ENCODE assay signal across 8 cellular contexts in the genomic region with DNA sequence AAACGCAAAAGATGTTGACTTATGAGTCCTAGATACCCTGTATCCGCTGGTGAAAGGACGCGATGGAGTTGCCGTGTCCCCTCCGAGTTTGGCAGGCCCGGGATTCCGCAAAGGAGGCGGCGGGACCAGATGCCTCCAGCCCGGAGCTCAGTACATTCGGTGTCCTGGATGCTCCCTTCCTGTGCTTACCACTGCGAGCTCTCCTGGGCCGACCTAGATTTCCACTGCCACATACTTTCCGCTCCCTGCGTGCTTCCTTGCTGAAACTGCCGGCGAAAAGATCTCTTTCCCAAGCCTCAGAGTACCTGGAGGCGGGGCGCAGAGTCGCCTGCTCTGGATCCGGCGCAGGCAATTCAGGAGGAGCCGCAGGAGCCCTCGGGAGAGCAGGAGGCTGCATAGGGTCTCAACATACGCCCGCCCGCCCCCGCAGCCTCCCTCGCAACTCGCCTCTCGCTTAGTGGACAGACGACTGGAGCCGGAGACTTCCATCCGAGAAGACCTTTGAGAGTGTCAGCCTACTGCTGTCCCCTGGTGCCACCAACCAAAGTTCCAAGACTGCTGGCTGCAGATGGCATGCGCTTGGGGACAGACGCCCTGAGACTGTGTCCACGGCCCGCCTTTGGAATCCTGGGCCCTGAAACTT. TPM values are rescaled to one million over a fixed set of nuclear protein-coding genes. Genes with fewer than 3 reads are reported as not detected.
DNase-seq lines count a peak whose midpoint lies in the region; ATAC-seq and TF ChIP-seq lines count a peak whose summit lies in the region.

No MANE protein-coding gene starts in this region.

- WGBS in esophagus squamous epithelium, 2 donors = 10 to 18% methylated on average over 11 to 25 of the region's 39 CpGs

- TF ChIP-seq CTCF in CD14-positive monocyte (IDR thresholded peaks at IDR 0.05) = no peak
- no peak for TF ChIP-seq CTCF in esophagus squamous epithelium (IDR thresholded peaks at IDR 0.05)
- TF ChIP-seq CTCF in neural cell (IDR thresholded peaks at IDR 0.05; ENCODE audit: poor library complexity, severe bottlenecking) = no peak

- peaks cover 21 to 31% (median 28%) of the 10 kb centered on the region in 3 donors for H3K27me3 Mint-ChIP-seq in CD14-positive monocyte (ENCODE audit: low read depth in 3 of 3)

- no peak overlapping the region for H3K27ac Mint-ChIP-seq in CD14-positive monocyte

- DNase-seq in CD14-positive monocyte (ENCODE audit: low spot score) (no peak), NCI-H748 treated with DMSO at 0.1 percent for 48 hours (lab: John Stamatoyannopoulos, UW) (peak; percentile 39), esophagus squamous epithelium (lab: John Stamatoyannopoulos, UW) (no peak), cerebellar nuclear complex (lab: John Stamatoyannopoulos, UW) (no peak)
- DNase-seq in activated CD4-positive, CD25-positive, alpha-beta regulatory T cell (lab: John Stamatoyannopoulos, UW) = no peak
- no peak for DNase-seq in activated effector memory CD4-positive, alpha-beta T cell treated with anti-CD3 and anti-CD28 coated beads, Interleukin-2, amount 50 U/mL, for 16 hours

- no peaks in the 10 kb centered on the region for H3K79me2 ChIP-seq in neural cell (replicated peaks; ENCODE audit: insufficient read depth, low read length)

- no peaks in the 10 kb centered on the region for H3K9me3 ChIP-seq in esophagus squamous epithelium
- no peaks in the 10 kb centered on the region for H3K9me3 ChIP-seq in neural cell (ENCODE audit: low read length)

- no peak for TF ChIP-seq EP300 in neural cell (conservative IDR thresholded peaks at IDR 0.05; ENCODE audit: poor library complexity, severe bottlenecking)

- TF ChIP-seq POLR2A in esophagus squamous epithelium (IDR thresholded peaks at IDR 0.05) = no peak

- peaks cover 3 to 10% of the 10 kb centered on the region in 2 donors for H3K36me3 Mint-ChIP-seq in CD14-positive monocyte

- no peak overlapping the region for H3K4me2 ChIP-seq in neural cell (ENCODE audit: low read length)

- no peak for ATAC-seq in HG03521 (IDR thresholded peaks at IDR 0.05; ENCODE audit: unreplicated experiment)

- intact Hi-C loops in CD14-positive monocyte (cut with micrococcal nuclease) = no loop called here
- intact Hi-C loops in esophagus squamous epithelium (cut with DNase I) = no loop called here

- H3K27me3 ChIP-seq in esophagus squamous epithelium (peaks cover 0 to 100% (median 7%) of the 10 kb centered on the region in 4 donors), neural cell (ENCODE audit: insufficient read depth, low read depth, low read length) (peaks cover 94% of the 10 kb centered on the region)

- TF ChIP-seq RAD21 in neural cell (conservative IDR thresholded peaks at IDR 0.05) = no peak

- H3F3A ChIP-seq in neural cell (ENCODE audit: insufficient read depth, low read length, poor library complexity, severe bottlenecking) = no peaks in the 10 kb centered on the region

- H3K9me2 ChIP-seq in neural cell (ENCODE audit: insufficient read depth, low read length) = no peaks in the 10 kb centered on the region

- H2AFZ ChIP-seq in neural cell (ENCODE audit: low read depth, low read length) = no peak overlapping the region

- no peaks in the 10 kb centered on the region for H4K20me1 ChIP-seq in neural cell (ENCODE audit: insufficient read depth)

- H3K4me1 ChIP-seq in esophagus squamous epithelium = peaks cover 0 to 20% (median 7%) of the 10 kb centered on the region in 3 donors

- peaks cover 25% of the 10 kb centered on the region for H3K4me1 Mint-ChIP-seq in CD14-positive monocyte

- H3K36me3 ChIP-seq in esophagus squamous epithelium (no peaks in the 10 kb centered on the region), neural cell (ENCODE audit: insufficient read depth, low read length) (no peaks in the 10 kb centered on the region)

- H3K9me3 Mint-ChIP-seq in CD14-positive monocyte = peaks cover 0 to 2% (median 0%) of the 10 kb centered on the region in 7 donors

- H3K9ac ChIP-seq in neural cell (ENCODE audit: low read length) = no peak overlapping the region

- H3K4me3 Mint-ChIP-seq in CD14-positive monocyte = peak overlapping the region; percentile 76 to 91

- peak overlapping the region; percentile 3 to 63 (median 50) for H3K27ac ChIP-seq in esophagus squamous epithelium
- H3K27ac ChIP-seq in neural cell (ENCODE audit: low read length) = no peak overlapping the region

- H3K4me3 ChIP-seq in esophagus squamous epithelium (peak overlapping the region; percentile 21 to 56 (median 33)), neural cell (ENCODE audit: low read length) (peak overlapping the region; percentile 39)

TF ChIP-seq in neural cell, 6 proteins besides CTCF, POLR2A, EP300 and RAD21:
- TF ChIP-seq SMC3 (conservative IDR thresholded peaks at IDR 0.05; ENCODE audit: poor library complexity) (no peak), MXI1 (conservative IDR thresholded peaks at IDR 0.05; ENCODE audit: poor library complexity, severe bottlenecking) (no peak), EZH2 (IDR thresholded peaks at IDR 0.05; ENCODE audit: borderline replicate concordance, insufficient read depth, low read length, poor library complexity, severe bottlenecking) (no peak), POLR2AphosphoS5 (IDR thresholded peaks at IDR 0.05) (no peak), REST (IDR thresholded peaks at IDR 0.05; ENCODE audit: borderline replicate concordance) (no peak)
TF ChIP-seq in neural cell: peak in this region for 0.

RNA-seq across cellular contexts. Expression of gene ANXA2R, which starts 39.8 kb away (rescaled TPM):
- 1 to 10 TPM; 2.3 to 3.1 TPM for polyA plus RNA-seq in CD14-positive monocyte
- total RNA-seq in esophagus squamous epithelium = 1 to 10 TPM in 2 of 4 donors, under 1 TPM in 2; 0.57 to 2.5 (median 1.6) TPM
- polyA plus RNA-seq in neural cell = not detected in 2 replicates
- polyA minus RNA-seq in neural cell = 0.49 and 0.58 TPM in 2 replicates
